Comparison of ENCODE assay signal across 13 cellular contexts in genomic region chr5:27241564-27242257, GRCh38.
DNase-seq lines count a peak whose midpoint lies in the region; ATAC-seq and TF ChIP-seq lines count a peak whose summit lies in the region.
"Had no signal": no experiment of that assay in that cellular context is flagged by ENCODE, and none has a peak within 500 bp of the region (broad histone marks: within the 10 kb centered on the region; RNA-seq: fewer than 3 reads in every experiment).

No MANE protein-coding gene starts in this region.

- WGBS in lower leg skin, 2 donors: 39 to 42% methylated on average over 5 of the region's 5 CpGs

- H3K36me3 ChIP-seq in tibial artery: no peaks in the 10 kb centered on the region

- H3K9me3 ChIP-seq in tibial artery: no peaks in the 10 kb centered on the region

- intact Hi-C loops in sciatic nerve (cut with DNase I): no loop called here
- intact Hi-C loops in tibial artery (cut with DNase I; ENCODE audit: low total_unique reads): no loop called here
- intact Hi-C loops in lower leg skin (cut with DNase I; ENCODE audit: low total_unique reads): no loop called here

- ATAC-seq in sciatic nerve: peak; percentile 64
- ATAC-seq in GM19397 (IDR thresholded peaks at IDR 0.05; ENCODE audit: unreplicated experiment): no peak
- ATAC-seq: stimulated activated memory B cell treated with anti-CD40 and anti-IgM and Interleukin-4, amounts not matched to agents 10 μg/mL and 1 μg/mL and 100 μg/mL, for 72 hours had no signal

- H3K27me3 ChIP-seq in tibial artery: no peaks in the 10 kb centered on the region

- DNase-seq in HFF-Myc (ENCODE audit: extremely low read depth, low read depth): peak; percentile 83
- DNase-seq in RPMI7951 (ENCODE audit: low read depth): peak; percentile 97
- DNase-seq in epithelial cell of proximal tubule (ENCODE audit: low read depth): peak; percentile 96
- no peak for DNase-seq in sciatic nerve (ENCODE audit: low spot score)
- no peak for DNase-seq in NCI-H146 (lab: John Stamatoyannopoulos, UW)
- DNase-seq in tibial artery: no peak
- no peak for DNase-seq in lower leg skin (ENCODE audit: low spot score in 2 of 2)
- DNase-seq: activated CD8-positive, alpha-beta memory T cell treated with anti-CD3 and anti-CD28 coated beads for 24 hours; immature natural killer cell; NCI-H82 had no signal

- no peak for TF ChIP-seq CTCF in HFF-Myc (IDR thresholded peaks at IDR 0.05; ENCODE audit: low read depth, low read length, missing control alignments)
- TF ChIP-seq CTCF in epithelial cell of proximal tubule (conservative IDR thresholded peaks at IDR 0.05; ENCODE audit: low read depth, low read length): peak; percentile 29
- TF ChIP-seq CTCF in tibial artery (IDR thresholded peaks at IDR 0.05): no peak
- no peak for TF ChIP-seq CTCF in lower leg skin (IDR thresholded peaks at IDR 0.05)

- H3K4me1 ChIP-seq in tibial artery: no peaks in the 10 kb centered on the region

- H3K27ac ChIP-seq in tibial artery: no peak overlapping the region
- H3K27ac ChIP-seq: coronary artery had no signal

- H3K4me3 ChIP-seq in HFF-Myc (replicated peaks; ENCODE audit: low read depth, low read length) (no peak overlapping the region), epithelial cell of proximal tubule (ENCODE audit: low read depth, low read length) (no peak overlapping the region), tibial artery (no peak overlapping the region), lower leg skin (ENCODE audit: low read depth, poor library complexity, severe bottlenecking) (no peak overlapping the region)
- H3K4me3 ChIP-seq: coronary artery had no signal

- no peak for TF ChIP-seq POLR2A in lower leg skin (IDR thresholded peaks at IDR 0.05)

Comparison
In these comparisons a context has a peak if more than half of its experiments do, and no peak if none do; other contexts are left out.
1. DNase-seq: peak in HFF-Myc (single experiment), RPMI7951 (single experiment) and epithelial cell of proximal tubule (single experiment); none in sciatic nerve (single experiment), NCI-H146 (single experiment), tibial artery (0 of 2) and lower leg skin (0 of 2).